In genomic region chr17:57986841-57987581, GRCh38 we compare ENCODE assay signal across 7 cellular contexts. TPM values are rescaled to one million over a fixed set of nuclear protein-coding genes. Genes with fewer than 3 reads are reported as not detected.
DNase-seq lines count a peak whose midpoint lies in the region; ATAC-seq, FAIRE-seq and TF ChIP-seq lines count a peak whose summit lies in the region.

No MANE protein-coding gene starts in this region.

- POLR2A ChIA-PET in GM12878 (lab: Charles Lee): interaction anchor here (0.6 to 3.1 kb wide), 11 partner anchors 8 to 918 kb away, joined by 3 to 21 read pairs (median 5); partner anchors contain the start of gene SRSF1

- H3K27ac ChIP-seq in GM12878 (ENCODE audit: control insufficient read depth, insufficient read depth): peak overlapping the region; percentile 53
- H3K27ac ChIP-seq in sigmoid colon: peak overlapping the region; percentile 95 to 99 (median 97)

- no peak for TF ChIP-seq RAD21 in GM12878 (IDR thresholded peaks at IDR 0.05; ENCODE audit: insufficient read depth, low read depth, low read length)

- DNase-seq in GM13977 (ENCODE audit: low spot score): peak; percentile 43
- DNase-seq in T follicular helper cell (ENCODE audit: low read depth): peak; percentile 16
- no peak for DNase-seq in GM12878 (ENCODE audit: low read depth, low spot score)
- DNase-seq in sigmoid colon: peak; percentile 84
- DNase-seq in mesenteric fat pad (ENCODE audit: low spot score): no peak

- TF ChIP-seq EP300 in GM12878 (IDR thresholded peaks at IDR 0.05; ENCODE audit: borderline replicate concordance in 1 of 2, control insufficient read depth in 1 of 2, low read depth in 2 of 2, low read length in 2 of 2): no peak
- TF ChIP-seq EP300 in sigmoid colon (IDR thresholded peaks at IDR 0.05): no peak

- TF ChIP-seq CTCF in GM13977 (IDR thresholded peaks at IDR 0.05; ENCODE audit: extremely low read depth, insufficient read depth, missing control alignments) (no peak), GM12878 (IDR thresholded peaks at IDR 0.05 in 2 of 3, conservative IDR thresholded peaks at IDR 0.05 in 1 of 3; ENCODE audit: control insufficient read depth in 2 of 3, extremely low read depth in 1 of 3, insufficient read depth in 1 of 3, low read depth in 3 of 3, low read length in 3 of 3) (no peak), sigmoid colon (IDR thresholded peaks at IDR 0.05) (no peak)

- no TSS peak for BruUV-seq in GM12878 (replicated peaks; lab: Mats Ljungman, UMichigan)

- 4% methylated on average over 28 of the region's 38 CpGs for WGBS in GM12878 (ENCODE audit: insufficient coverage, insufficient replicate concordance, low lambda C conversion rate, missing lambda C conversion rate)
- WGBS in sigmoid colon, 2 donors: 1 to 2% methylated on average over 38 of the region's 38 CpGs

- H3K36me3 ChIP-seq in GM12878 (ENCODE audit: control insufficient read depth in 2 of 2, insufficient read depth in 2 of 2, low read length in 1 of 2): peaks cover 0 to 3% of the 10 kb centered on the region in 2 experiments; a peak in 2 of 4 replicates
- no peaks in the 10 kb centered on the region for H3K36me3 ChIP-seq in iPS-15b (ENCODE audit: control insufficient read depth, insufficient read depth, low read length)
- H3K36me3 ChIP-seq in sigmoid colon: peaks cover 0 to 12% (median 0%) of the 10 kb centered on the region in 4 donors

- peak; percentile 2 for ATAC-seq in HG03159 (IDR thresholded peaks at IDR 0.05; ENCODE audit: unreplicated experiment)
- peak; percentile 6 for ATAC-seq in GM12878

- H3K27me3 ChIP-seq in GM12878 (replicated peaks in 1 of 2; ENCODE audit: control insufficient read depth in 2 of 2, insufficient read depth in 2 of 2, low read length in 1 of 2) (no peaks in the 10 kb centered on the region), iPS-15b (ENCODE audit: control insufficient read depth, insufficient read depth, low read length) (no peaks in the 10 kb centered on the region), sigmoid colon (no peaks in the 10 kb centered on the region)

- TF ChIP-seq POLR2A in GM12878 (IDR thresholded peaks at IDR 0.05; ENCODE audit: low read depth, low read length): no peak
- TF ChIP-seq POLR2A in sigmoid colon (IDR thresholded peaks at IDR 0.05): peak; percentile 17 to 29

- intact Hi-C loops in GM12878 (cut with micrococcal nuclease; ENCODE audit: unreplicated experiment): loop anchor here (1.0 to 5.0 kb wide), 2 partner anchors 40 to 82 kb away; no protein-coding TSS in a partner anchor
- intact Hi-C loops in sigmoid colon (cut with DNase I): loop anchor here (2.0 kb wide), 1 partner anchor 94 kb away; no protein-coding TSS in a partner anchor

- peaks cover 2% of the 10 kb centered on the region; the same call in 1 of the 2 replicates for H4K20me1 ChIP-seq in GM12878 (ENCODE audit: control insufficient read depth, insufficient read depth)

- H3K4me1 ChIP-seq in GM12878 (ENCODE audit: control insufficient read depth, insufficient read depth, low read length) (peaks cover 5% of the 10 kb centered on the region), iPS-15b (ENCODE audit: control insufficient read depth, insufficient read depth, low read length) (no peaks in the 10 kb centered on the region), sigmoid colon (peaks cover 0 to 59% (median 52%) of the 10 kb centered on the region in 4 donors)

- peaks cover 20% of the 10 kb centered on the region for H3K79me2 ChIP-seq in GM12878 (ENCODE audit: control insufficient read depth, insufficient read depth, low read length)

- SMC1A ChIA-PET in GM12878 (lab: Charles Lee; ENCODE audit: uncharacterized antibody, unreplicated experiment): interaction anchor here (0.7 to 9.3 kb wide), 23 partner anchors 11 to 252 kb away, joined by 3 to 114 read pairs (median 9); partner anchors contain the start of genes CUEDC1, LPO, MRPS23 and SRSF1

- peak overlapping the region; percentile 87 for H3K4me3 ChIP-seq in GM12878
- peak overlapping the region; percentile 48 for H3K4me3 ChIP-seq in iPS-15b (ENCODE audit: low read depth, low read length)
- H3K4me3 ChIP-seq in sigmoid colon: peak overlapping the region; percentile 80 to 91 (median 86)

- H3K9ac ChIP-seq in GM12878 (ENCODE audit: control insufficient read depth, insufficient read depth, low read length) (peak overlapping the region; percentile 82), iPS-15b (ENCODE audit: low read depth, low read length) (peak overlapping the region; percentile 17)

- H3K9me3 ChIP-seq in GM12878 (replicated peaks; ENCODE audit: control insufficient read depth, insufficient read depth, low read length): no peaks in the 10 kb centered on the region
- no peaks in the 10 kb centered on the region for H3K9me3 ChIP-seq in iPS-15b (ENCODE audit: control insufficient read depth, insufficient read depth, low read length)
- no peaks in the 10 kb centered on the region for H3K9me3 ChIP-seq in sigmoid colon

- CTCF ChIA-PET in GM12878 (lab: Yijun Ruan, JAX): interaction anchor here (0.6 to 8.8 kb wide), 20 partner anchors 11 to 154 kb away, joined by 3 to 195 read pairs (median 4); no protein-coding TSS in a partner anchor

- RAD21 ChIA-PET in GM12878 (lab: Charles Lee; ENCODE audit: unreplicated experiment): interaction anchor here (1.0 to 3.6 kb wide), 17 partner anchors 8 to 136 kb away, joined by 3 to 55 read pairs (median 6); partner anchors contain the start of genes CUEDC1, DYNLL2 and MRPS23

- H2AFZ ChIP-seq in GM12878 (ENCODE audit: control insufficient read depth, low read depth, low read length): peak overlapping the region; percentile 33

- H3K4me2 ChIP-seq in GM12878 (ENCODE audit: control insufficient read depth, insufficient read depth): peak overlapping the region; percentile 98

- in situ Hi-C loops in GM13977 (cut with MboI; ENCODE audit: low pct_unique_long_range_greater_than_20kb, low sequenced_read_pairs, unreplicated experiment): no loop called here
- in situ Hi-C loops in GM12878 (cut with MboI): no loop called here

- FAIRE-seq in GM12878 (lab: Jason Lieb, UNC): no peak

RNA-seq across cellular contexts. Expression of gene VEZF1, which starts 1.0 kb away (rescaled TPM):
- 36.1 and 37.5 TPM in 2 replicates for total RNA-seq in GM12878 (2013; cell fraction: nucleolus; rRNA removed)
- total RNA-seq in GM12878 (2014; rRNA removed) (22.4 and 25.0 TPM in 2 replicates), GM12878 (2014; rRNA removed; fragmentation: Illumina TruSeq; extraction: Trizol) (23.4 and 23.7 TPM in 2 replicates), GM12878 (2021) (22.9 and 25.7 TPM in 2 replicates), sigmoid colon (100 to 1,000 TPM in 3 of 4 donors, 10 to 100 TPM in 1; 99.8 to 120 (median 105) TPM), mesenteric fat pad (42.7 TPM)
- polyA plus RNA-seq in GM12878 (2011; ENCODE audit: low read depth): 9.9 TPM
- polyA plus RNA-seq in GM12878 (2011; rRNA removed) (26.2 and 27.1 TPM in 2 replicates), GM12878 (2014; fragmentation: Illumina TruSeq; extraction: Trizol) (28.2 and 32.4 TPM in 2 replicates), GM12878 (2014; fragmentation: Nextera tagmentation; extraction: Ambion mirVana) (10 to 100 TPM in 1 of 2 experiments, 1 to 10 TPM in 1; 9.5 to 11.7 TPM), GM12878 (2014; rRNA removed) (13.7 and 15.1 TPM in 2 replicates), GM12878 (2016; fragmentation: Nextera tagmentation; extraction: Ambion mirVana) (10 to 100 TPM; 14.8 to 18.2 TPM), sigmoid colon (10 to 100 TPM; 17.8 to 24.8 (median 21.0) TPM)
- 18.8 and 20.1 TPM in 2 replicates for polyA plus RNA-seq in GM12878 (2011; cell fraction: cytosol; rRNA removed)
- 26.6 and 31.7 TPM in 2 replicates for polyA plus RNA-seq in GM12878 (2011; cell fraction: nucleus; rRNA removed)
- 14.5 and 15.0 TPM in 2 replicates for polyA plus RNA-seq in GM12878 (2012)
- polyA minus RNA-seq in GM12878 (2011; rRNA and poly(A)+ RNA removed): 39.4 and 50.4 TPM in 2 replicates
- polyA minus RNA-seq in GM12878 (2011; cell fraction: cytosol; rRNA and poly(A)+ RNA removed): 13.8 and 19.4 TPM in 2 replicates
- 18.6 and 25.8 TPM in 2 replicates for polyA minus RNA-seq in GM12878 (2011; cell fraction: nucleus; rRNA and poly(A)+ RNA removed)

RNA-seq across cellular contexts. Expression of gene SRSF1, which starts 20.0 kb away (rescaled TPM):
- total RNA-seq in GM12878 (2013; cell fraction: nucleolus; rRNA removed): 908 and 925 TPM in 2 replicates
- total RNA-seq in GM12878 (2014; rRNA removed): 386 and 445 TPM in 2 replicates
- total RNA-seq in GM12878 (2014; rRNA removed; fragmentation: Illumina TruSeq; extraction: Trizol): 449 and 474 TPM in 2 replicates
- total RNA-seq in GM12878 (2021): 429 and 438 TPM in 2 replicates
- 92.6 TPM for polyA plus RNA-seq in GM12878 (2011; ENCODE audit: low read depth)
- 451 and 626 TPM in 2 replicates for polyA plus RNA-seq in GM12878 (2011; rRNA removed)
- 202 and 387 TPM in 2 replicates for polyA plus RNA-seq in GM12878 (2011; cell fraction: cytosol; rRNA removed)
- polyA plus RNA-seq in GM12878 (2011; cell fraction: nucleus; rRNA removed): 1,046 and 1,298 TPM in 2 replicates
- polyA plus RNA-seq in GM12878 (2012): 174 and 210 TPM in 2 replicates
- 377 and 464 TPM in 2 replicates for polyA plus RNA-seq in GM12878 (2014; fragmentation: Illumina TruSeq; extraction: Trizol)
- polyA plus RNA-seq in GM12878 (2014; fragmentation: Nextera tagmentation; extraction: Ambion mirVana): 100 to 1,000 TPM; 101 to 104 TPM
- 392 and 421 TPM in 2 replicates for polyA plus RNA-seq in GM12878 (2014; rRNA removed)
- 100 to 1,000 TPM; 387 to 420 TPM for polyA plus RNA-seq in GM12878 (2016; fragmentation: Nextera tagmentation; extraction: Ambion mirVana)
- polyA minus RNA-seq in GM12878 (2011; rRNA and poly(A)+ RNA removed): 321 and 353 TPM in 2 replicates
- 159 and 182 TPM in 2 replicates for polyA minus RNA-seq in GM12878 (2011; cell fraction: cytosol; rRNA and poly(A)+ RNA removed)
- polyA minus RNA-seq in GM12878 (2011; cell fraction: nucleus; rRNA and poly(A)+ RNA removed): 566 and 707 TPM in 2 replicates
- 100 to 1,000 TPM; 138 to 214 (median 151) TPM for total RNA-seq in sigmoid colon
- polyA plus RNA-seq in sigmoid colon: 100 to 1,000 TPM in 1 of 3 donors, 10 to 100 TPM in 2; 90.6 to 125 (median 93.7) TPM
- total RNA-seq in mesenteric fat pad: 167 TPM

RNA-seq across cellular contexts. Expression of gene CUEDC1, which starts 31.8 kb away (rescaled TPM):
- total RNA-seq in GM12878 (2013; cell fraction: nucleolus; rRNA removed): 2.4 and 2.9 TPM in 2 replicates
- total RNA-seq in GM12878 (2014; rRNA removed): 2.7 and 2.9 TPM in 2 replicates
- total RNA-seq in GM12878 (2014; rRNA removed; fragmentation: Illumina TruSeq; extraction: Trizol): 4.1 and 6.3 TPM in 2 replicates
- total RNA-seq in GM12878 (2021): 6.6 and 7.4 TPM in 2 replicates
- 0.16 TPM for polyA plus RNA-seq in GM12878 (2011; ENCODE audit: low read depth)
- 0.49 and 0.50 TPM in 2 replicates for polyA plus RNA-seq in GM12878 (2011; rRNA removed)
- 0.97 and 1.2 TPM in 2 replicates for polyA plus RNA-seq in GM12878 (2011; cell fraction: cytosol; rRNA removed)
- polyA plus RNA-seq in GM12878 (2011; cell fraction: nucleus; rRNA removed): 3.0 and 4.4 TPM in 2 replicates
- 0.45 and 0.54 TPM in 2 replicates for polyA plus RNA-seq in GM12878 (2012)
- 2.4 and 5.6 TPM in 2 replicates for polyA plus RNA-seq in GM12878 (2014; fragmentation: Illumina TruSeq; extraction: Trizol)
- under 1 TPM; 0.24 to 0.80 TPM for polyA plus RNA-seq in GM12878 (2014; fragmentation: Nextera tagmentation; extraction: Ambion mirVana)
- 5.7 and 7.0 TPM in 2 replicates for polyA plus RNA-seq in GM12878 (2014; rRNA removed)
- under 1 TPM; 0.55 to 0.71 TPM for polyA plus RNA-seq in GM12878 (2016; fragmentation: Nextera tagmentation; extraction: Ambion mirVana)
- 0.22 and 0.72 TPM in 2 replicates for polyA minus RNA-seq in GM12878 (2011; rRNA and poly(A)+ RNA removed)
- polyA minus RNA-seq in GM12878 (2011; cell fraction: cytosol; rRNA and poly(A)+ RNA removed): 0.94 TPM in 1 of 2 replicates, not detected in the other
- polyA minus RNA-seq in GM12878 (2011; cell fraction: nucleus; rRNA and poly(A)+ RNA removed): 0.97 and 1.1 TPM in 2 replicates
- total RNA-seq in sigmoid colon: 10 to 100 TPM; 29.5 to 64.0 (median 33.7) TPM
- 10 to 100 TPM in 2 of 3 donors, 1 to 10 TPM in 1; 3.0 to 20.0 (median 11.4) TPM for polyA plus RNA-seq in sigmoid colon
- 34.1 TPM for total RNA-seq in mesenteric fat pad

Comparison
In these comparisons a context has a peak if more than half of its experiments do, and no peak if none do; other contexts are left out.
1. DNase-seq: peak in GM13977 (single experiment), T follicular helper cell (single experiment) and sigmoid colon (single experiment); none in GM12878 (single experiment) and mesenteric fat pad (single experiment).
2. Peak in every context shown above with its lines, with median percentiles within 50 percentile points of each other: H3K4me3 ChIP-seq.